Comparison of ENCODE assay signal across 19 cellular contexts in genomic region chr16:47458331-47458730, GRCh38.
"Had no signal": no experiment of that assay in that cellular context is flagged by ENCODE, and none has a peak within 500 bp of the region (broad histone marks: within the 10 kb centered on the region; RNA-seq: fewer than 3 reads in every experiment).

No MANE protein-coding gene starts in this region.

- H3K4me3 Mint-ChIP-seq: activated CD4-positive, alpha-beta memory T cell treated with anti-CD3 and anti-CD28 coated beads, Interleukin-2, amount 10 ng/mL, durations not matched to agents 7 days and 5 days; activated CD4-positive, alpha-beta T cell treated with anti-CD3 and anti-CD28 coated beads for 36 hours; activated T-cell treated with anti-CD3 and anti-CD28 coated beads, Interleukin-2, amount 50 U/mL, for 24 hours; T-helper 2 cell treated with Interferon-gamma antibody and Interleukin-4, amounts not matched to agents 5 μg/mL and 100 μg/mL, for 36 hours had no signal

- ATAC-seq: activated CD4-positive, alpha-beta T cell treated with anti-CD3 and anti-CD28 coated beads for 36 hours; activated naive CD4-positive, alpha-beta T cell treated with anti-CD3 and anti-CD28 coated beads, Interleukin-2, amount 50 U/mL, for 72 hours; naive thymus-derived CD8-positive, alpha-beta T cell; right lobe of liver had no signal

- H3K9me3 ChIP-seq: neutrophil, right lobe of liver, thoracic aorta, upper lobe of left lung had no signal

- H3K4me3 ChIP-seq: right lobe of liver, thoracic aorta, upper lobe of left lung had no signal

- H3K27me3 ChIP-seq: dorsolateral prefrontal cortex, neutrophil, right lobe of liver, upper lobe of left lung had no signal

- H3K27ac ChIP-seq: neutrophil, parathyroid adenoma, right lobe of liver, thoracic aorta, upper lobe of left lung had no signal

- H3K9me3 Mint-ChIP-seq: activated CD4-positive, alpha-beta memory T cell treated with anti-CD3 and anti-CD28 coated beads, Interleukin-2, amount 10 ng/mL, durations not matched to agents 7 days and 5 days; activated naive CD4-positive, alpha-beta T cell treated with anti-CD3 and anti-CD28 coated beads, Interleukin-2, amount 50 U/mL, for 72 hours; activated T-cell treated with anti-CD3 and anti-CD28 coated beads, Interleukin-2, amount 50 U/mL, for 24 hours; naive thymus-derived CD8-positive, alpha-beta T cell; T-helper 2 cell treated with Interferon-gamma antibody and Interleukin-4, amounts not matched to agents 5 μg/mL and 100 μg/mL, for 36 hours had no signal

- H3K27ac Mint-ChIP-seq: activated CD4-positive, alpha-beta memory T cell treated with anti-CD3 and anti-CD28 coated beads, Interleukin-2, amount 10 ng/mL, durations not matched to agents 7 days and 5 days; activated CD4-positive, alpha-beta T cell treated with anti-CD3 and anti-CD28 coated beads for 36 hours; T-helper 2 cell treated with Interferon-gamma antibody and Interleukin-4, amounts not matched to agents 5 μg/mL and 100 μg/mL, for 36 hours had no signal

- H3K27me3 Mint-ChIP-seq: activated CD4-positive, alpha-beta memory T cell treated with anti-CD3 and anti-CD28 coated beads, Interleukin-2, amount 10 ng/mL, durations not matched to agents 7 days and 5 days; activated CD4-positive, alpha-beta T cell treated with anti-CD3 and anti-CD28 coated beads for 36 hours; activated T-cell treated with anti-CD3 and anti-CD28 coated beads, Interleukin-2, amount 50 U/mL, for 24 hours; naive thymus-derived CD8-positive, alpha-beta T cell had no signal

- DNase-seq: activated CD4-positive, alpha-beta memory T cell treated with anti-CD3 and anti-CD28 coated beads, Interleukin-2, amount 10 ng/mL, durations not matched to agents 7 days and 5 days; activated CD4-positive, alpha-beta T cell treated with anti-CD3 and anti-CD28 coated beads for 36 hours; activated effector memory CD4-positive, alpha-beta T cell treated with Interleukin-2 at 50 U/mL for 16 hours; activated T-cell treated with anti-CD3 and anti-CD28 coated beads, Interleukin-2, amount 50 U/mL, for 24 hours; amniotic stem cell; caudate nucleus; dorsolateral prefrontal cortex; mesendoderm; naive thymus-derived CD8-positive, alpha-beta T cell; right lobe of liver; small intestine; stimulated activated CD4-positive, alpha-beta T cell treated with anti-CD3 and anti-CD28 coated beads, Interleukin-15, amount 100 ng/mL, for 24 hours; stimulated activated CD4-positive, alpha-beta T cell treated with anti-CD3 and anti-CD28 coated beads, Interleukin-2, amount 100 ng/mL, for 48 hours; upper lobe of left lung had no signal
